Comparison of ENCODE assay signal across 26 cellular contexts in the genomic region with DNA sequence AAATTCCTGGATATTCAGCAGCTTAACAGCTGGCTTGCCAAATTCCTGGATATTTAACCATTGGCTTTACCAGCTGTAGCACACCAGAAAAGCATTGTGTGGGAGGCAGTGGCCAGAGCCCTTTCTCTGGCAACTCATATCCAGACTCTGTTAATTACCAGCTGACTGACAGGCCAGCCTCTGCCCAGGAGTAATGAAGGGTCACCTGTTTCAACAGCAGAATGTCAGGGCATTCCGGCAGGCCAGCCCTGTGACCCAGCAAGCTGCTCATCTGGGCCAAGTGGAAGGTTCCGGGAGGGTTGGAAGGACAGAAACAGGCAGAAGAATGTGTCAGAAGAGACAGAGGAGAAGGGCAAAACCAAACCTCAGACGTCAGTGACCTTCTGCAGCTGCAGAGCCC. TPM values are rescaled to one million over a fixed set of nuclear protein-coding genes. Genes with fewer than 3 reads are reported as not detected.
"Had no signal": no experiment of that assay in that cellular context is flagged by ENCODE, and none has a peak within 500 bp of the region (broad histone marks: within the 10 kb centered on the region; RNA-seq: fewer than 3 reads in every experiment).

No MANE protein-coding gene starts in this region.

- H3K4me3 ChIP-seq: heart right ventricle, hepatocyte, left lung, lower lobe of right lung, psoas muscle, right atrium auricular region, right lobe of liver, skin epidermis, stomach, testis, thyroid gland, transverse colon, upper lobe of left lung had no signal

- H3K4me2 ChIP-seq: hepatocyte had no signal

- H3K27me3 ChIP-seq: right atrium auricular region, right lobe of liver, testis, thyroid gland, upper lobe of left lung had no signal

- H2AFZ ChIP-seq: hepatocyte, parathyroid adenoma had no signal

- H3K27ac Mint-ChIP-seq: natural killer cell; stimulated activated effector memory CD8-positive, alpha-beta T cell treated with anti-CD3 and anti-CD28 coated beads, Interleukin-12 subunit alpha, Interleukin-12 subunit beta, amount 100 ng/mL, for 72 hours had no signal

- H3K9ac ChIP-seq: parathyroid adenoma had no signal

- H3K36me3 ChIP-seq: heart right ventricle, left lung, lower lobe of right lung, right atrium auricular region, right lobe of liver, stomach, thyroid gland, transverse colon, upper lobe of left lung had no signal

- H3K36me3 Mint-ChIP-seq: naive B cell; natural killer cell; stimulated activated effector memory CD8-positive, alpha-beta T cell treated with anti-CD3 and anti-CD28 coated beads, Interleukin-12 subunit alpha, Interleukin-12 subunit beta, amount 100 ng/mL, for 72 hours had no signal

- H3K4me3 Mint-ChIP-seq: naive B cell; natural killer cell; stimulated activated effector memory CD8-positive, alpha-beta T cell treated with anti-CD3 and anti-CD28 coated beads, Interleukin-12 subunit alpha, Interleukin-12 subunit beta, amount 100 ng/mL, for 72 hours had no signal

- H3K4me1 Mint-ChIP-seq: natural killer cell had no signal

- H3K4me1 ChIP-seq: left lung, lower lobe of right lung, parathyroid adenoma, psoas muscle, right lobe of liver, testis, thyroid gland had no signal

- H3K79me2 ChIP-seq: hepatocyte, parathyroid adenoma had no signal

- H3K9me3 ChIP-seq: heart right ventricle, left lung, lower lobe of right lung, psoas muscle, right atrium auricular region, right lobe of liver, stomach, testis, thyroid gland, transverse colon, upper lobe of left lung had no signal

- DNase-seq: heart right ventricle; kidney glomerular epithelial cell; left cardiac atrium; left lung; lower lobe of right lung; mammary epithelial cell; mesenchymal stem cell; naive B cell; natural killer cell; nucleus accumbens; psoas muscle; right lobe of liver; stimulated activated CD4-positive, alpha-beta T cell treated with anti-CD3 and anti-CD28 coated beads, Interleukin-12 subunit alpha, Interleukin-12 subunit beta, amount 100 ng/mL, for 4 hours; stimulated activated CD4-positive, alpha-beta T cell treated with anti-CD3 and anti-CD28 coated beads, Interleukin-15, amount 100 ng/mL, for 24 hours; stimulated activated CD4-positive, alpha-beta T cell treated with anti-CD3 and anti-CD28 coated beads, Interleukin-4, amount 100 ng/mL, for 24 hours; stimulated activated naive CD8-positive, alpha-beta T cell treated with anti-CD3 and anti-CD28 coated beads, Interleukin-15, Interleukin-2, amounts not matched to agents 100 U/mL and 50 U/mL, for 24 hours; stomach; testis; thyroid gland; transverse colon; upper lobe of left lung had no signal

- H3K27ac ChIP-seq: heart right ventricle, hepatocyte, left lung, lower lobe of right lung, parathyroid adenoma, psoas muscle, right atrium auricular region, right lobe of liver, skin epidermis, stomach, testis, thyroid gland, transverse colon, upper lobe of left lung had no signal

- H3K9me3 Mint-ChIP-seq: naive B cell; natural killer cell; stimulated activated effector memory CD8-positive, alpha-beta T cell treated with anti-CD3 and anti-CD28 coated beads, Interleukin-12 subunit alpha, Interleukin-12 subunit beta, amount 100 ng/mL, for 72 hours had no signal

RNA-seq across cellular contexts. Expression of gene KIRREL1, which starts 35.2 kb away (rescaled TPM):
- total RNA-seq: natural killer cell had no signal
